ENCODE assay signal across 15 cellular contexts in the genomic region with DNA sequence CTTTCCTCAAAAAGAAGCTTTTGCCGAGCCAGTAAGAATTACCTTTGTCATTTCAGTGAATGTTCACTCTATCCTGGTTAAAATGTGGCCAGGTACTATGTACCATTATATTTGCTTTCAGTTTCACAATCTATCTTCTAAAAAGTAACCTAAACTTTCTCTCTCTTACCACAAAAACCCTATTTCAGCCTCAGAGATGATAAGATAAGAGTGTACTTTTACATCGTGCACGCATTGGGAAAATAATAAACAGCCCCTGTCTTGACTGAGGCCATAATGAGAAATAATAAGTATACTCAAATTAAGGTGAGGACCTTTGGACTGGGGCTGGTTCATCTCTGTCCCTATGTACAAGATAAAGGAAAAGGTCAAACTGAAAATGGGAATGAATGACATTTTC.
"Had no signal": no experiment of that assay in that cellular context is flagged by ENCODE, and none has a peak within 500 bp of the region (broad histone marks: within the 10 kb centered on the region; RNA-seq: fewer than 3 reads in every experiment).

No MANE protein-coding gene starts in this region.

- H3K27me3 Mint-ChIP-seq: activated CD4-positive, alpha-beta T cell treated with anti-CD3 and anti-CD28 coated beads, Interleukin-2, amount 10 ng/mL, durations not matched to agents 7 days and 5 days; brain; natural killer cell treated with Interleukin-12 subunit alpha and Interleukin-12 subunit beta and Interleukin-15 and Interleukin-18, amount 100 ng/mL, for 72 hours had no signal

- H3K27ac ChIP-seq: dorsolateral prefrontal cortex, esophagus muscularis mucosa, sigmoid colon, thoracic aorta, WERI-Rb-1 had no signal

- H3K4me1 ChIP-seq: esophagus muscularis mucosa, sigmoid colon had no signal

- H3K27ac Mint-ChIP-seq: activated CD4-positive, alpha-beta T cell treated with anti-CD3 and anti-CD28 coated beads, Interleukin-2, amount 10 ng/mL, durations not matched to agents 7 days and 5 days; brain; natural killer cell treated with Interleukin-12 subunit alpha and Interleukin-12 subunit beta and Interleukin-15 and Interleukin-18, amount 100 ng/mL, for 72 hours had no signal

- ATAC-seq: left colon; mucosa of descending colon; natural killer cell treated with Interleukin-12 subunit alpha and Interleukin-12 subunit beta and Interleukin-15 and Interleukin-18, amount 100 ng/mL, for 72 hours had no signal

- DNase-seq: activated CD4-positive, alpha-beta T cell treated with anti-CD3 and anti-CD28 coated beads, Interleukin-2, amount 10 ng/mL, durations not matched to agents 7 days and 5 days; amygdala; dorsolateral prefrontal cortex; glutamatergic neuron; left colon; mammary epithelial cell; mucosa of descending colon; sigmoid colon; stimulated activated CD4-positive, alpha-beta T cell treated with anti-CD3 and anti-CD28 coated beads, Interleukin-12 subunit alpha, Interleukin-12 subunit beta, amount 100 ng/mL, for 4 hours; stimulated activated naive CD4-positive, alpha-beta T cell treated with Interleukin-2 at 50 U/mL for 16 hours; WERI-Rb-1 had no signal

- H3K36me3 ChIP-seq: esophagus muscularis mucosa, sigmoid colon, thoracic aorta, WERI-Rb-1 had no signal

- H3K9me3 ChIP-seq: esophagus muscularis mucosa, sigmoid colon, thoracic aorta had no signal

- H3K4me1 Mint-ChIP-seq: brain had no signal

- H3K27me3 ChIP-seq: dorsolateral prefrontal cortex, esophagus muscularis mucosa, sigmoid colon had no signal

- H3K4me3 Mint-ChIP-seq: activated CD4-positive, alpha-beta T cell treated with anti-CD3 and anti-CD28 coated beads, Interleukin-2, amount 10 ng/mL, durations not matched to agents 7 days and 5 days; brain; natural killer cell treated with Interleukin-12 subunit alpha and Interleukin-12 subunit beta and Interleukin-15 and Interleukin-18, amount 100 ng/mL, for 72 hours had no signal

- H3K4me3 ChIP-seq: dorsolateral prefrontal cortex, esophagus muscularis mucosa, mucosa of descending colon, sigmoid colon, thoracic aorta had no signal

- H3K36me3 Mint-ChIP-seq: brain had no signal
